Comparison of ENCODE assay signal across 8 cellular contexts in genomic region chr1:39268906-39269305, GRCh38.
A peak's percentile ranks its signal among the peaks of the same experiment; 100 is the strongest.
DNase-seq lines count a peak whose midpoint lies in the region; ATAC-seq and TF ChIP-seq lines count a peak whose summit lies in the region.

No MANE protein-coding gene starts in this region.

- POLR2A ChIA-PET in AG04450 (lab: Yijun Ruan, JAX) = no interaction called here

- peak overlapping the region; percentile 53 for H3K4me2 ChIP-seq in H9 (ENCODE audit: insufficient read depth, insufficient read length, low read length)

- H2BK15ac ChIP-seq in H9 (ENCODE audit: low read depth, low read length) = no peak overlapping the region

- H3K9ac ChIP-seq in H9 (ENCODE audit: extremely low read depth, insufficient read length, low read length) (no peak overlapping the region), mucosa of rectum (ENCODE audit: low read depth in 1 of 2, low read length in 2 of 2) (peak overlapping the region in 1 of 2 donors; percentile 27)

- peak overlapping the region; percentile 80 for H3K18ac ChIP-seq in H9 (ENCODE audit: insufficient read length, low read depth, low read length)

- H3K27me3 Mint-ChIP-seq in H9 (ENCODE audit: low read depth) = no peaks in the 10 kb centered on the region

- TF ChIP-seq CTCF in AG04450 (IDR thresholded peaks at IDR 0.05; ENCODE audit: low read depth, low read length) (no peak), H9 (conservative IDR thresholded peaks at IDR 0.05) (no peak), breast epithelium (IDR thresholded peaks at IDR 0.05) (no peak)

- peaks cover 4% of the 10 kb centered on the region for H3K79me1 ChIP-seq in H9 (ENCODE audit: insufficient read depth, low read depth, low read length, poor library complexity, severe bottlenecking)

- intact Hi-C loops in breast epithelium (cut with DNase I; ENCODE audit: low total_unique reads) = no loop called here

- H4K8ac ChIP-seq in H9 (replicated peaks; ENCODE audit: insufficient read length, low read depth, low read length) = no peak overlapping the region

- H3K14ac ChIP-seq in H9 (ENCODE audit: insufficient read depth, low read length) = peak overlapping the region; percentile 30; the same call in 1 of the 2 replicates

- H3K23me2 ChIP-seq in H9 (ENCODE audit: insufficient read length, low read depth, low read length, poor library complexity, severe bottlenecking) = peaks cover 7% of the 10 kb centered on the region

- H3K9me3 Mint-ChIP-seq in H9 = no peaks in the 10 kb centered on the region

- H3K4me1 Mint-ChIP-seq in H9 = peaks cover 57 to 59% of the 10 kb centered on the region in 2 experiments

- H3K9me3 ChIP-seq in AG04450 (ENCODE audit: control insufficient read depth, insufficient read depth, low read length) (no peaks in the 10 kb centered on the region), H9 (ENCODE audit: control insufficient read depth, low read depth, low read length) (no peaks in the 10 kb centered on the region), breast epithelium (no peaks in the 10 kb centered on the region), mucosa of rectum (ENCODE audit: control insufficient read depth in 2 of 2, low read length in 2 of 2) (no peaks in the 10 kb centered on the region)

- DNase-seq in AG04450 (ENCODE audit: low read depth, low spot score) (no peak), H9 (peak; percentile 82), breast epithelium (ENCODE audit: low spot score in 2 of 2) (no peak), SIG-M5 treated with dmso at 0.1 percent for 504 hours (lab: John Stamatoyannopoulos, UW; ENCODE audit: unreplicated experiment) (no peak), NCI-H1930 (lab: John Stamatoyannopoulos, UW) (no peak)

- no peak for ATAC-seq in HG02588 (IDR thresholded peaks at IDR 0.05; ENCODE audit: unreplicated experiment)
- no peak for ATAC-seq in GM19452 (IDR thresholded peaks at IDR 0.05; ENCODE audit: unreplicated experiment)

- no peak overlapping the region for H4K5ac ChIP-seq in H9 (ENCODE audit: insufficient read length, low read depth, low read length)

- H2AFZ ChIP-seq in H9 (ENCODE audit: low read length) = no peak overlapping the region

- H3K56ac ChIP-seq in H9 (ENCODE audit: insufficient read length, low read depth, low read length) = no peak overlapping the region

- H3K4me3 Mint-ChIP-seq in H9 = peak overlapping the region; percentile 44 to 74

- peak overlapping the region; percentile 57 for H3K27ac ChIP-seq in AG04450 (ENCODE audit: low read depth, low read length)
- H3K27ac ChIP-seq in H9 (ENCODE audit: insufficient read length, low read depth, low read length) = peak overlapping the region; percentile 78
- H3K27ac ChIP-seq in breast epithelium = peak overlapping the region; percentile 81 to 84
- H3K27ac ChIP-seq in mucosa of rectum (ENCODE audit: low read depth in 2 of 2, low read length in 2 of 2) = peak overlapping the region; percentile 36 to 46

- no peaks in the 10 kb centered on the region for H4K20me1 ChIP-seq in H9 (ENCODE audit: control insufficient read depth, insufficient read depth, insufficient read length)

- H3K4me1 ChIP-seq in H9 (ENCODE audit: insufficient read depth, low read length) (peaks cover 7% of the 10 kb centered on the region; the same call in 1 of the 2 replicates), breast epithelium (peaks cover 0 to 10% of the 10 kb centered on the region in 2 donors), mucosa of rectum (ENCODE audit: control insufficient read depth in 2 of 2, insufficient read depth in 2 of 2, low read length in 2 of 2) (peaks cover 6 to 13% of the 10 kb centered on the region in 2 donors)

- H3K79me2 ChIP-seq in H9 (ENCODE audit: insufficient read depth, low read length) = peaks cover 14% of the 10 kb centered on the region; the same call in 1 of the 2 replicates

- H3K27me3 ChIP-seq in AG04450 (ENCODE audit: control insufficient read depth, insufficient read depth, low read length) = no peaks in the 10 kb centered on the region
- no peaks in the 10 kb centered on the region for H3K27me3 ChIP-seq in H9 (ENCODE audit: insufficient read depth, low read length)
- no peaks in the 10 kb centered on the region for H3K27me3 ChIP-seq in breast epithelium
- H3K27me3 ChIP-seq in mucosa of rectum (ENCODE audit: control insufficient read depth in 2 of 2, insufficient read depth in 2 of 2, low read length in 2 of 2) = no peaks in the 10 kb centered on the region

- peak overlapping the region; percentile 26; the same call in 1 of the 2 replicates for H3K4ac ChIP-seq in H9 (ENCODE audit: low read depth, low read length)

- peak overlapping the region; percentile 97 to 99 (median 98) for H3K27ac Mint-ChIP-seq in H9

- H3K23ac ChIP-seq in H9 (ENCODE audit: insufficient read length, low read depth, low read length) = no peak overlapping the region

- peak overlapping the region; percentile 51 for H3K4me3 ChIP-seq in AG04450 (ENCODE audit: low read depth, low read length)
- peak overlapping the region; percentile 29 to 58 (median 42) for H3K4me3 ChIP-seq in breast epithelium
- H3K4me3 ChIP-seq in mucosa of rectum (ENCODE audit: low read length in 2 of 2) = peak overlapping the region in 1 of 2 donors; percentile 48

- TF ChIP-seq POLR2A in breast epithelium (IDR thresholded peaks at IDR 0.05) = no peak

- no CpG with 5 or more reads among the region's 8 CpGs for WGBS in H9 (ENCODE audit: extremely low coverage, insufficient read length, low lambda C conversion rate)

- H2AK5ac ChIP-seq in H9 (ENCODE audit: insufficient read length, low read length) = no peak overlapping the region

- H2BK20ac ChIP-seq in H9 (ENCODE audit: low read depth, low read length, poor library complexity, severe bottlenecking) = no peak overlapping the region

- H2BK12ac ChIP-seq in H9 (ENCODE audit: insufficient read length, low read depth, low read length) = no peak overlapping the region

- H3K36me3 Mint-ChIP-seq in H9 (ENCODE audit: insufficient read depth in 1 of 3, low read depth in 3 of 3) = no peaks in the 10 kb centered on the region

- H2BK5ac ChIP-seq in H9 (ENCODE audit: insufficient read length, low read length) = no peak overlapping the region

- H3K36me3 ChIP-seq in breast epithelium (no peaks in the 10 kb centered on the region), mucosa of rectum (ENCODE audit: control insufficient read depth in 2 of 2, insufficient read depth in 2 of 2, low read length in 2 of 2) (no peaks in the 10 kb centered on the region)

- CTCF ChIA-PET in AG04450 (lab: Charles Lee) = interaction anchor here (1.1 to 2.8 kb wide), 4 partner anchors 19 to 170 kb away, joined by 3 to 15 read pairs (median 10); no protein-coding TSS in a partner anchor

- peak overlapping the region; percentile 25 for H4K91ac ChIP-seq in H9 (ENCODE audit: insufficient read length, low read depth, low read length)

- H2BK120ac ChIP-seq in H9 (ENCODE audit: low read depth, low read length, poor library complexity, severe bottlenecking) = no peak overlapping the region

- H3T11ph ChIP-seq in H9 (ENCODE audit: low read length) = no peak overlapping the region
